Comparison of ENCODE assay signal across 2 cellular contexts in the genomic region with DNA sequence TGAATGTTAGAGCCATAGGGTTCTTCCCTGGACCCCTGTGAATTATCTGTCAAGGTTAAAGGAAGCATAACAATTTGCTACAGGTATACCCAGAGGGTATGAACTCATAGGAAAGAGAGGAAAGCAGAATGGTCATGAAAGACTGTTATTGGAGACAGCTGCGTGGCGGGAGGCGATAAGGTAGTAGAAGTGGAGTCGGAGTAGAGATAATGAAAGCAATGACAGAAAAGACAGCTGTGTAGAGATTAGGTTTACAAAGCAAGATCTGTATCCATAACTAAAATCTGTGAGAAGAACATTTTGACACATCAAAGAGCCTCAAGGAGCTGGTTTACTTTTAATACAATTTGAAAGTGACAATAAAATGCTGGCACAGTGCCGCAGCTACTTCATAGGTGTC.
A peak's percentile ranks its signal among the peaks of the same experiment; 100 is the strongest.
TF ChIP-seq lines count a peak whose summit lies in the region.

No MANE protein-coding gene starts in this region.

TF ChIP-seq in HEK293, 187 proteins besides CTCF, POLR2A, EP300 and RAD21 (continued from another document):
- TF ChIP-seq, protein P1, sequence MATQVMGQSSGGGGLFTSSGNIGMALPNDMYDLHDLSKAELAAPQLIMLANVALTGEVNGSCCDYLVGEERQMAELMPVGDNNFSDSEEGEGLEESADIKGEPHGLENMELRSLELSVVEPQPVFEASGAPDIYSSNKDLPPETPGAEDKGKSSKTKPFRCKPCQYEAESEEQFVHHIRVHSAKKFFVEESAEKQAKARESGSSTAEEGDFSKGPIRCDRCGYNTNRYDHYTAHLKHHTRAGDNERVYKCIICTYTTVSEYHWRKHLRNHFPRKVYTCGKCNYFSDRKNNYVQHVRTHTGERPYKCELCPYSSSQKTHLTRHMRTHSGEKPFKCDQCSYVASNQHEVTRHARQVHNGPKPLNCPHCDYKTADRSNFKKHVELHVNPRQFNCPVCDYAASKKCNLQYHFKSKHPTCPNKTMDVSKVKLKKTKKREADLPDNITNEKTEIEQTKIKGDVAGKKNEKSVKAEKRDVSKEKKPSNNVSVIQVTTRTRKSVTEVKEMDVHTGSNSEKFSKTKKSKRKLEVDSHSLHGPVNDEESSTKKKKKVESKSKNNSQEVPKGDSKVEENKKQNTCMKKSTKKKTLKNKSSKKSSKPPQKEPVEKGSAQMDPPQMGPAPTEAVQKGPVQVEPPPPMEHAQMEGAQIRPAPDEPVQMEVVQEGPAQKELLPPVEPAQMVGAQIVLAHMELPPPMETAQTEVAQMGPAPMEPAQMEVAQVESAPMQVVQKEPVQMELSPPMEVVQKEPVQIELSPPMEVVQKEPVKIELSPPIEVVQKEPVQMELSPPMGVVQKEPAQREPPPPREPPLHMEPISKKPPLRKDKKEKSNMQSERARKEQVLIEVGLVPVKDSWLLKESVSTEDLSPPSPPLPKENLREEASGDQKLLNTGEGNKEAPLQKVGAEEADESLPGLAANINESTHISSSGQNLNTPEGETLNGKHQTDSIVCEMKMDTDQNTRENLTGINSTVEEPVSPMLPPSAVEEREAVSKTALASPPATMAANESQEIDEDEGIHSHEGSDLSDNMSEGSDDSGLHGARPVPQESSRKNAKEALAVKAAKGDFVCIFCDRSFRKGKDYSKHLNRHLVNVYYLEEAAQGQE (tag by site-specific recombination; IDR thresholded peaks at IDR 0.05): no peak
- TF ChIP-seq ZBTB7A (tag by site-specific recombination; IDR thresholded peaks at IDR 0.05; ENCODE audit: low read depth): no peak
- TF ChIP-seq ZNF157 (tag by site-specific recombination; IDR thresholded peaks at IDR 0.05): no peak

TF ChIP-seq in K562, 482 proteins besides CTCF, POLR2A, EP300 and RAD21 (continued from another document):
- TF ChIP-seq ZNF318 (IDR thresholded peaks at IDR 0.05; ENCODE audit: borderline replicate concordance in 1 of 2, low read depth in 1 of 2): no peak
- peak; percentile 63 for TF ChIP-seq CBFA2T3 (IDR thresholded peaks at IDR 0.05)
- peak; percentile 63 for TF ChIP-seq ARID1B (IDR thresholded peaks at IDR 0.05)
- no peak for TF ChIP-seq ZBTB17 (CRISPR knock-in tag; IDR thresholded peaks at IDR 0.05)
- 0 out of 2 replicates have a peak, but pooled peaks have one; percentile 20 for TF ChIP-seq CBFA2T2 (conservative IDR thresholded peaks at IDR 0.05)
- peak; percentile 64 for TF ChIP-seq TAL1 (IDR thresholded peaks at IDR 0.05)
- TF ChIP-seq MEIS2 (IDR thresholded peaks at IDR 0.05; ENCODE audit: partially characterized antibody): peak; percentile 32
- no peak for TF ChIP-seq PBX2 (CRISPR knock-in tag; IDR thresholded peaks at IDR 0.05; ENCODE audit: low read depth)
- TF ChIP-seq PBX2 (tag; conservative IDR thresholded peaks at IDR 0.05; ENCODE audit: low read depth): 0 out of 2 replicates have a peak, but pooled peaks have one; percentile 17
- TF ChIP-seq ERF (CRISPR knock-in tag; IDR thresholded peaks at IDR 0.05): no peak
- TF ChIP-seq, protein P2, sequence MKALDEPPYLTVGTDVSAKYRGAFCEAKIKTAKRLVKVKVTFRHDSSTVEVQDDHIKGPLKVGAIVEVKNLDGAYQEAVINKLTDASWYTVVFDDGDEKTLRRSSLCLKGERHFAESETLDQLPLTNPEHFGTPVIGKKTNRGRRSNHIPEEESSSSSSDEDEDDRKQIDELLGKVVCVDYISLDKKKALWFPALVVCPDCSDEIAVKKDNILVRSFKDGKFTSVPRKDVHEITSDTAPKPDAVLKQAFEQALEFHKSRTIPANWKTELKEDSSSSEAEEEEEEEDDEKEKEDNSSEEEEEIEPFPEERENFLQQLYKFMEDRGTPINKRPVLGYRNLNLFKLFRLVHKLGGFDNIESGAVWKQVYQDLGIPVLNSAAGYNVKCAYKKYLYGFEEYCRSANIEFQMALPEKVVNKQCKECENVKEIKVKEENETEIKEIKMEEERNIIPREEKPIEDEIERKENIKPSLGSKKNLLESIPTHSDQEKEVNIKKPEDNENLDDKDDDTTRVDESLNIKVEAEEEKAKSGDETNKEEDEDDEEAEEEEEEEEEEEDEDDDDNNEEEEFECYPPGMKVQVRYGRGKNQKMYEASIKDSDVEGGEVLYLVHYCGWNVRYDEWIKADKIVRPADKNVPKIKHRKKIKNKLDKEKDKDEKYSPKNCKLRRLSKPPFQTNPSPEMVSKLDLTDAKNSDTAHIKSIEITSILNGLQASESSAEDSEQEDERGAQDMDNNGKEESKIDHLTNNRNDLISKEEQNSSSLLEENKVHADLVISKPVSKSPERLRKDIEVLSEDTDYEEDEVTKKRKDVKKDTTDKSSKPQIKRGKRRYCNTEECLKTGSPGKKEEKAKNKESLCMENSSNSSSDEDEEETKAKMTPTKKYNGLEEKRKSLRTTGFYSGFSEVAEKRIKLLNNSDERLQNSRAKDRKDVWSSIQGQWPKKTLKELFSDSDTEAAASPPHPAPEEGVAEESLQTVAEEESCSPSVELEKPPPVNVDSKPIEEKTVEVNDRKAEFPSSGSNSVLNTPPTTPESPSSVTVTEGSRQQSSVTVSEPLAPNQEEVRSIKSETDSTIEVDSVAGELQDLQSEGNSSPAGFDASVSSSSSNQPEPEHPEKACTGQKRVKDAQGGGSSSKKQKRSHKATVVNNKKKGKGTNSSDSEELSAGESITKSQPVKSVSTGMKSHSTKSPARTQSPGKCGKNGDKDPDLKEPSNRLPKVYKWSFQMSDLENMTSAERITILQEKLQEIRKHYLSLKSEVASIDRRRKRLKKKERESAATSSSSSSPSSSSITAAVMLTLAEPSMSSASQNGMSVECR (CRISPR knock-in tag; IDR thresholded peaks at IDR 0.05): no peak
- TF ChIP-seq DMBX1 (CRISPR knock-in tag; IDR thresholded peaks at IDR 0.05; ENCODE audit: borderline replicate concordance): no peak
- no peak for TF ChIP-seq SIN3A (IDR thresholded peaks at IDR 0.05; ENCODE audit: borderline replicate concordance in 2 of 2, control insufficient read depth in 1 of 2, low read depth in 2 of 2, low read length in 2 of 2)
- TF ChIP-seq, protein P3, sequence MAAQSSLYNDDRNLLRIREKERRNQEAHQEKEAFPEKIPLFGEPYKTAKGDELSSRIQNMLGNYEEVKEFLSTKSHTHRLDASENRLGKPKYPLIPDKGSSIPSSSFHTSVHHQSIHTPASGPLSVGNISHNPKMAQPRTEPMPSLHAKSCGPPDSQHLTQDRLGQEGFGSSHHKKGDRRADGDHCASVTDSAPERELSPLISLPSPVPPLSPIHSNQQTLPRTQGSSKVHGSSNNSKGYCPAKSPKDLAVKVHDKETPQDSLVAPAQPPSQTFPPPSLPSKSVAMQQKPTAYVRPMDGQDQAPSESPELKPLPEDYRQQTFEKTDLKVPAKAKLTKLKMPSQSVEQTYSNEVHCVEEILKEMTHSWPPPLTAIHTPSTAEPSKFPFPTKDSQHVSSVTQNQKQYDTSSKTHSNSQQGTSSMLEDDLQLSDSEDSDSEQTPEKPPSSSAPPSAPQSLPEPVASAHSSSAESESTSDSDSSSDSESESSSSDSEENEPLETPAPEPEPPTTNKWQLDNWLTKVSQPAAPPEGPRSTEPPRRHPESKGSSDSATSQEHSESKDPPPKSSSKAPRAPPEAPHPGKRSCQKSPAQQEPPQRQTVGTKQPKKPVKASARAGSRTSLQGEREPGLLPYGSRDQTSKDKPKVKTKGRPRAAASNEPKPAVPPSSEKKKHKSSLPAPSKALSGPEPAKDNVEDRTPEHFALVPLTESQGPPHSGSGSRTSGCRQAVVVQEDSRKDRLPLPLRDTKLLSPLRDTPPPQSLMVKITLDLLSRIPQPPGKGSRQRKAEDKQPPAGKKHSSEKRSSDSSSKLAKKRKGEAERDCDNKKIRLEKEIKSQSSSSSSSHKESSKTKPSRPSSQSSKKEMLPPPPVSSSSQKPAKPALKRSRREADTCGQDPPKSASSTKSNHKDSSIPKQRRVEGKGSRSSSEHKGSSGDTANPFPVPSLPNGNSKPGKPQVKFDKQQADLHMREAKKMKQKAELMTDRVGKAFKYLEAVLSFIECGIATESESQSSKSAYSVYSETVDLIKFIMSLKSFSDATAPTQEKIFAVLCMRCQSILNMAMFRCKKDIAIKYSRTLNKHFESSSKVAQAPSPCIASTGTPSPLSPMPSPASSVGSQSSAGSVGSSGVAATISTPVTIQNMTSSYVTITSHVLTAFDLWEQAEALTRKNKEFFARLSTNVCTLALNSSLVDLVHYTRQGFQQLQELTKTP (IDR thresholded peaks at IDR 0.05; ENCODE audit: low read depth in 1 of 2, partially characterized antibody in 2 of 2): no peak
- no peak for TF ChIP-seq ZNF280A (IDR thresholded peaks at IDR 0.05; ENCODE audit: low read depth, partially characterized antibody)
- TF ChIP-seq, protein P4, sequence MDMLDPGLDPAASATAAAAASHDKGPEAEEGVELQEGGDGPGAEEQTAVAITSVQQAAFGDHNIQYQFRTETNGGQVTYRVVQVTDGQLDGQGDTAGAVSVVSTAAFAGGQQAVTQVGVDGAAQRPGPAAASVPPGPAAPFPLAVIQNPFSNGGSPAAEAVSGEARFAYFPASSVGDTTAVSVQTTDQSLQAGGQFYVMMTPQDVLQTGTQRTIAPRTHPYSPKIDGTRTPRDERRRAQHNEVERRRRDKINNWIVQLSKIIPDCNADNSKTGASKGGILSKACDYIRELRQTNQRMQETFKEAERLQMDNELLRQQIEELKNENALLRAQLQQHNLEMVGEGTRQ (CRISPR knock-in tag; IDR thresholded peaks at IDR 0.05): no peak
